ENCODE assay signal across 2 cellular contexts in the genomic region with DNA sequence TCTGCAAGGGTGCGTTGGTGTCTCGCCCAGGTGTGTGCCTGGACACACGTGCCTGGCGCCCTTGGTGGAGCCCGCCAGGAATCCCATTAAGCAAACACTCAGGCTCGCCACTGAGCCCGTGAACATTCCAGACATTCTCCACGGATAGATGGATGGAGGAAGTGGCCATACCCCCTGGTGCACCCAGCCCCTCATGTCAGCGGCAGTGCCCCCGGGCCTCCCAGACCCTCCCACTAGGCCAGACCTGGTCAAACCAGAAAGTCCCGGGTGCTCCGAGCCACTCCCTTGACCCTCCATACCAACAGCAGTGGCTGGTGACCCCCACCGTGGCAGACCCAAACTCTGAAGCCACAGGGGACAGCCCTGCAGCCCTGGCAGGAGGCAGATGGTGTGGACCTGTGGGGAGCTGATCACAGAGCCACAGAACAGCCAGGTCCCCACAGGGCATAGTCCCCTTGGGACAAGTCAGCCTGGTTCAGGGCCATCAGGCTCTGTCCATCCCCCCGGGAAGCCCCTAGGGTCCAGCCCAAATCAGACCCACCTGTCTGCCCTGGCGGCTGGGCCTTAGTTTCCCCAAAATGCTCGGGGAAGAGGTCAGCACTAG.
TF ChIP-seq lines count a peak whose summit lies in the region.

No MANE protein-coding gene starts in this region.

TF ChIP-seq in IMR-90, 13 proteins besides CTCF, POLR2A, EP300 and RAD21:
- no peak for TF ChIP-seq CHD1 (IDR thresholded peaks at IDR 0.05; ENCODE audit: low read depth, low read length)
- TF ChIP-seq MXI1 (IDR thresholded peaks at IDR 0.05; ENCODE audit: borderline replicate concordance, low read depth, low read length) = no peak
- TF ChIP-seq CEBPB (IDR thresholded peaks at IDR 0.05; ENCODE audit: low read depth, low read length) = no peak
- TF ChIP-seq, protein P1, sequence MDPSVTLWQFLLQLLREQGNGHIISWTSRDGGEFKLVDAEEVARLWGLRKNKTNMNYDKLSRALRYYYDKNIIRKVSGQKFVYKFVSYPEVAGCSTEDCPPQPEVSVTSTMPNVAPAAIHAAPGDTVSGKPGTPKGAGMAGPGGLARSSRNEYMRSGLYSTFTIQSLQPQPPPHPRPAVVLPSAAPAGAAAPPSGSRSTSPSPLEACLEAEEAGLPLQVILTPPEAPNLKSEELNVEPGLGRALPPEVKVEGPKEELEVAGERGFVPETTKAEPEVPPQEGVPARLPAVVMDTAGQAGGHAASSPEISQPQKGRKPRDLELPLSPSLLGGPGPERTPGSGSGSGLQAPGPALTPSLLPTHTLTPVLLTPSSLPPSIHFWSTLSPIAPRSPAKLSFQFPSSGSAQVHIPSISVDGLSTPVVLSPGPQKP (IDR thresholded peaks at IDR 0.05; ENCODE audit: borderline replicate concordance, low read depth, low read length) = no peak
- TF ChIP-seq BHLHE40 (IDR thresholded peaks at IDR 0.05; ENCODE audit: low read depth, low read length) = no peak

TF ChIP-seq in H1, 55 proteins besides CTCF, POLR2A, EP300 and RAD21:
- peak; percentile 88 for TF ChIP-seq TEAD4 (IDR thresholded peaks at IDR 0.05; ENCODE audit: low read depth, low read length)
- TF ChIP-seq GABPA (IDR thresholded peaks at IDR 0.05; ENCODE audit: borderline replicate concordance, insufficient read depth, low read length) = peak; percentile 42; the same call in 1 of the 2 replicates
- TF ChIP-seq CBX8 (IDR thresholded peaks at IDR 0.05; ENCODE audit: borderline replicate concordance, low read depth, low read length) = no peak
